In the genomic region with DNA sequence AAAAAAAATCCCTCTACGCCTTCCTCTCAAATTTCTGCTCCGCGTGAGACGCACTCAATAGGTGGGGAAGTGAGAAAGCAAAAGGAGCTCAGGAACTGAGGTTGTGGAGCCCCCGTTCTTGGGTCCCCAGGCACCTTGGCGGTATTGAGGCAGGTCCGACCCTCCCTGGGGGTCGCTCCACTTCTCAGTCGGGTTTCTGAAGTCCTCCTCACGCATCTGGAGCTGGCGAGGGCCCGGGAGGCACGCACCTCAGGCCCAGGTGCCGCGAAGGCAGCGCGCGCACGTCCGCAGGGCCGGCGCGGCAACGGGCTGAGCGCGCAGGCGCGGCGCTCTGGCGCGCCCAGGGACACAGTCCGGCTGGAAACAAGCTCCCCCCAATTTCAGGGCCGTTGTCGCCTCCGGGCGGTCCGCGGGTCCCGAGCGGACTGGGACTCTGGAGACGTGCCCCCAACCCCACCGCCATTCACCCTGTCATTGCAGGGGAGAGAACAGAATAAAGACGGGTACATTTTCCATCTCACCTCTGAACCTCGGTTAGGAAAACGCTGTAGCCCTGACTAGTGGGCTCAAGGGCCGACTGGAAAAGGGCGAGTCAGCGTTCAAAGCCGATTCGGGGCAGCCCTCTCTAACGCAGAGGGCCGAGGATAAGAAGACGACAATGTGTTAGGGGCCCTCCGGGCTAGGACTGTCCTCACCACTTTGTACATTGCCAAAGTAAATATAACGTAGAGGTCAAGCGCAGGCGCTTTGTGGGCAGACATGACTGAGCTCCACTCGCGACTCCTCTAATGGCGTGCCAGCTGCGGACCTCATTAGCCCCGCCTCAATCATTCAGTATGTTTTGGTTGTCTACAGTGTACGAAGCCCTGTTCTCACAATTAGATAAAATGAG, we compare ENCODE assay signal across 1 cellular context.
TF ChIP-seq lines count a peak whose summit lies in the region.

A gene with protein sequence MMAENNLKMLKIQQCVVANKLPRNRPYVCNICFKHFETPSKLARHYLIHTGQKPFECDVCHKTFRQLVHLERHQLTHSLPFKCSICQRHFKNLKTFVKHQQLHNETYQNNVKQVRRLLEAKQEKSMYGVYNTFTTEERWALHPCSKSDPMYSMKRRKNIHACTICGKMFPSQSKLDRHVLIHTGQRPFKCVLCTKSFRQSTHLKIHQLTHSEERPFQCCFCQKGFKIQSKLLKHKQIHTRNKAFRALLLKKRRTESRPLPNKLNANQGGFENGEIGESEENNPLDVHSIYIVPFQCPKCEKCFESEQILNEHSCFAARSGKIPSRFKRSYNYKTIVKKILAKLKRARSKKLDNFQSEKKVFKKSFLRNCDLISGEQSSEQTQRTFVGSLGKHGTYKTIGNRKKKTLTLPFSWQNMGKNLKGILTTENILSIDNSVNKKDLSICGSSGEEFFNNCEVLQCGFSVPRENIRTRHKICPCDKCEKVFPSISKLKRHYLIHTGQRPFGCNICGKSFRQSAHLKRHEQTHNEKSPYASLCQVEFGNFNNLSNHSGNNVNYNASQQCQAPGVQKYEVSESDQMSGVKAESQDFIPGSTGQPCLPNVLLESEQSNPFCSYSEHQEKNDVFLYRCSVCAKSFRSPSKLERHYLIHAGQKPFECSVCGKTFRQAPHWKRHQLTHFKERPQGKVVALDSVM (minus strand): TSS at position 306 of the 892 bp plus-strand sequence. CDS start 4,853 bp downstream, outside the sequence.

TF ChIP-seq in K562, 482 proteins besides CTCF, POLR2A, EP300 and RAD21 (continued from another document and continues in another):
- TF ChIP-seq ZNF407 (IDR thresholded peaks at IDR 0.05; ENCODE audit: low read depth) (no peak), TOE1 (IDR thresholded peaks at IDR 0.05; ENCODE audit: borderline replicate concordance) (peak; percentile 79; the same call in 1 of the 2 replicates), TOE1 (CRISPR knock-in tag; IDR thresholded peaks at IDR 0.05; ENCODE audit: borderline replicate concordance, low read depth) (no peak), ZNF780A (CRISPR knock-in tag; IDR thresholded peaks at IDR 0.05) (no peak), POLR2AphosphoS2 (IDR thresholded peaks at IDR 0.05; ENCODE audit: low read length) (no peak), TEAD1 (CRISPR knock-in tag; IDR thresholded peaks at IDR 0.05) (peak; percentile 17 to 68; a peak in 1 of 4 replicates), PCBP1 (IDR thresholded peaks at IDR 0.05; ENCODE audit: low read depth, low read length, poor library complexity, severe bottlenecking) (peak; percentile 87), ZBTB26 (CRISPR knock-in tag; IDR thresholded peaks at IDR 0.05) (no peak), EHMT2 (IDR thresholded peaks at IDR 0.05) (no peak), ZNF3 (CRISPR knock-in tag; IDR thresholded peaks at IDR 0.05) (no peak), TARDBP (IDR thresholded peaks at IDR 0.05) (peak; percentile 61), ZNF274 (IDR thresholded peaks at IDR 0.05; ENCODE audit: borderline replicate concordance, low read depth, low read length) (no peak), ZNF121 (CRISPR knock-in tag; conservative IDR thresholded peaks at IDR 0.05) (no peak), ATF1 (CRISPR knock-in tag; IDR thresholded peaks at IDR 0.05) (no peak), ATF1 (tag; IDR thresholded peaks at IDR 0.05) (peak; percentile 75), POLR2G (IDR thresholded peaks at IDR 0.05; ENCODE audit: low read depth, low read length) (peak; percentile 98), ZBTB1 (CRISPR knock-in tag; IDR thresholded peaks at IDR 0.05; ENCODE audit: borderline replicate concordance, low read depth) (no peak), ZNF41 (CRISPR knock-in tag; conservative IDR thresholded peaks at IDR 0.05) (0 out of 2 replicates have a peak, but pooled peaks have one; percentile 53), HDAC2 (IDR thresholded peaks at IDR 0.05) (no peak), ILF3 (IDR thresholded peaks at IDR 0.05; ENCODE audit: borderline replicate concordance) (peak; percentile 76; the same call in 1 of the 2 replicates), SPI1 (IDR thresholded peaks at IDR 0.05; ENCODE audit: borderline replicate concordance, low read depth, low read length) (0 out of 2 replicates have a peak, but pooled peaks have one; percentile 20), DIDO1 (tag; IDR thresholded peaks at IDR 0.05; ENCODE audit: low read depth) (peak; percentile 56; the same call in 1 of the 2 replicates), KAT2B (IDR thresholded peaks at IDR 0.05; ENCODE audit: low read depth, low read length) (no peak), KDM1A (IDR thresholded peaks at IDR 0.05) (no peak), AFF1 (IDR thresholded peaks at IDR 0.05; ENCODE audit: low read depth in 1 of 2, partially characterized antibody in 2 of 2) (peak in 1 of 2 experiments; percentile 31), TEAD4 (IDR thresholded peaks at IDR 0.05; ENCODE audit: low read length) (peak; percentile 25; the same call in 1 of the 2 replicates), TEAD4 (CRISPR knock-in tag; IDR thresholded peaks at IDR 0.05; ENCODE audit: borderline replicate concordance) (no peak; the same call in 1 of the 2 replicates), PRPF4 (IDR thresholded peaks at IDR 0.05; ENCODE audit: insufficient read depth, low read depth, low read length, poor library complexity, severe bottlenecking) (no peak), MEIS2 (IDR thresholded peaks at IDR 0.05; ENCODE audit: partially characterized antibody) (peak; percentile 64), CTBP1 (IDR thresholded peaks at IDR 0.05; ENCODE audit: borderline replicate concordance) (peak; percentile 88), ZFPM2 (CRISPR knock-in tag; IDR thresholded peaks at IDR 0.05) (peak; percentile 71; the same call in 1 of the 2 replicates), ZZZ3 (IDR thresholded peaks at IDR 0.05) (no peak), PTTG1 (tag; IDR thresholded peaks at IDR 0.05; ENCODE audit: low read depth) (no peak), KDM5B (IDR thresholded peaks at IDR 0.05; ENCODE audit: insufficient replicate concordance, low read depth, low read length) (peak; percentile 92)
- TF ChIP-seq, protein P1, sequence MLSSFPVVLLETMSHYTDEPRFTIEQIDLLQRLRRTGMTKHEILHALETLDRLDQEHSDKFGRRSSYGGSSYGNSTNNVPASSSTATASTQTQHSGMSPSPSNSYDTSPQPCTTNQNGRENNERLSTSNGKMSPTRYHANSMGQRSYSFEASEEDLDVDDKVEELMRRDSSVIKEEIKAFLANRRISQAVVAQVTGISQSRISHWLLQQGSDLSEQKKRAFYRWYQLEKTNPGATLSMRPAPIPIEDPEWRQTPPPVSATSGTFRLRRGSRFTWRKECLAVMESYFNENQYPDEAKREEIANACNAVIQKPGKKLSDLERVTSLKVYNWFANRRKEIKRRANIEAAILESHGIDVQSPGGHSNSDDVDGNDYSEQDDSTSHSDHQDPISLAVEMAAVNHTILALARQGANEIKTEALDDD (IDR thresholded peaks at IDR 0.05), result 0 out of 2 replicates have a peak, but pooled peaks have one; percentile 18
- TF ChIP-seq, protein P2, sequence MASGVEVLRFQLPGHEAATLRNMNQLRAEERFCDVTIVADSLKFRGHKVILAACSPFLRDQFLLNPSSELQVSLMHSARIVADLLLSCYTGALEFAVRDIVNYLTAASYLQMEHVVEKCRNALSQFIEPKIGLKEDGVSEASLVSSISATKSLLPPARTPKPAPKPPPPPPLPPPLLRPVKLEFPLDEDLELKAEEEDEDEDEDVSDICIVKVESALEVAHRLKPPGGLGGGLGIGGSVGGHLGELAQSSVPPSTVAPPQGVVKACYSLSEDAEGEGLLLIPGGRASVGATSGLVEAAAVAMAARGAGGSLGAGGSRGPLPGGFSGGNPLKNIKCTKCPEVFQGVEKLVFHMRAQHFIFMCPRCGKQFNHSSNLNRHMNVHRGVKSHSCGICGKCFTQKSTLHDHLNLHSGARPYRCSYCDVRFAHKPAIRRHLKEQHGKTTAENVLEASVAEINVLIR (CRISPR knock-in tag; IDR thresholded peaks at IDR 0.05), result no peak
- TF ChIP-seq, protein P3, sequence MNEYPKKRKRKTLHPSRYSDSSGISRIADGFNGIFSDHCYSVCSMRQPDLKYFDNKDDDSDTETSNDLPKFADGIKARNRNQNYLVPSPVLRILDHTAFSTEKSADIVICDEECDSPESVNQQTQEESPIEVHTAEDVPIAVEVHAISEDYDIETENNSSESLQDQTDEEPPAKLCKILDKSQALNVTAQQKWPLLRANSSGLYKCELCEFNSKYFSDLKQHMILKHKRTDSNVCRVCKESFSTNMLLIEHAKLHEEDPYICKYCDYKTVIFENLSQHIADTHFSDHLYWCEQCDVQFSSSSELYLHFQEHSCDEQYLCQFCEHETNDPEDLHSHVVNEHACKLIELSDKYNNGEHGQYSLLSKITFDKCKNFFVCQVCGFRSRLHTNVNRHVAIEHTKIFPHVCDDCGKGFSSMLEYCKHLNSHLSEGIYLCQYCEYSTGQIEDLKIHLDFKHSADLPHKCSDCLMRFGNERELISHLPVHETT (CRISPR knock-in tag; conservative IDR thresholded peaks at IDR 0.05 in 1 of 2, IDR thresholded peaks at IDR 0.05 in 1 of 2), result peak in 1 of 2 experiments; percentile 87; a peak in 2 of 4 replicates
